Comparison of ENCODE assay signal across 9 cellular contexts in the genomic region with DNA sequence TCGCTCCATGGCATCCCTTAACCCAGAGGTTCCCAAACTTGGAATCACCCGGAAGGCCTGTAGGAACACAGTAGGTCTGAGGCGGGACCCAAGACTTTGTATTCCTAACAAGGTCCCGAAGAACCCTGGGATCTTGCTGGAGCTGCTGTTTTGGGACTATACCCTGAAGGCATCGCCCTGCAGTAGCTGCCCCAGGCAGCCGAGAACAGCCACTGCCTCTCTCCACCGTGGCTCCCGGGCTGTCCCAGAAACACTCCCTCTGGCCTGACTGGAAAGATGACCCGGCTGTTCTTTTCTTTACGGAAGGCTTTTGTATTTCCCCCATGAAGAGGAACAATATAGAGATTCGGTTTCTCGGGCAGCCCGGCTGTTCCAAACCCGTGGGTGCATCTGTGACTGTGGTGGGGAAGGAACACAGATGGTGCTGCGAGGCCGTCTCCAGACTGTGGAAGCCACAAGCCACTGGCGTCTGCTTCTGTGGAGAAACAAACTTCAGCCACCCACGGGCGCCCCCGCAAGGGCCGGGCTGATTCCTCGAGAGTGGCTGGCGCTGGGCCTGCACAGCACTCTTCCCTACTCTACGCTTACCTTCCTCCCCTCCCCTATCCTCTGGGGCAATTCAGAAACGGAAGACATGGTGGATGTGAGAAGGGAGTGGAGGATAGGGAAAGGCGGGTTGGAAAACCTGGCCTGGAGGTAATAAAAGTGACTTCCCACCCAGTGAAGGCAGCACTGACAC. TPM values are rescaled to one million over a fixed set of nuclear protein-coding genes. Genes with fewer than 3 reads are reported as not detected.
A peak's percentile ranks its signal among the peaks of the same experiment; 100 is the strongest.
DNase-seq lines count a peak whose midpoint lies in the region; ATAC-seq and TF ChIP-seq lines count a peak whose summit lies in the region.
"Had no signal": no experiment of that assay in that cellular context is flagged by ENCODE, and none has a peak within 500 bp of the region (broad histone marks: within the 10 kb centered on the region; RNA-seq: fewer than 3 reads in every experiment).

No MANE protein-coding gene starts in this region.

- dilution Hi-C loops in mammary epithelial cell (cut with HindIII; ENCODE audit: low sequenced_read_pairs), result no loop called here

- no peaks in the 10 kb centered on the region for H3K9me3 ChIP-seq in mammary epithelial cell (replicated peaks; ENCODE audit: insufficient read depth, low read length)
- H3K9me3 ChIP-seq in aorta (ENCODE audit: control insufficient read depth, low read length), result no peaks in the 10 kb centered on the region
- H3K9me3 ChIP-seq in PC-9 (ENCODE audit: insufficient read depth, low read depth), result no peaks in the 10 kb centered on the region
- H3K9me3 ChIP-seq: uterus had no signal

- in situ Hi-C loops in mammary epithelial cell (cut with MboI; ENCODE audit: low sequenced_read_pairs in 2 of 2), result no loop called here

- no peaks in the 10 kb centered on the region for H3F3A ChIP-seq in PC-9 (ENCODE audit: insufficient read depth, low read depth)

- no peaks in the 10 kb centered on the region for H3K4me1 ChIP-seq in mammary epithelial cell (ENCODE audit: insufficient read depth, low read length)
- H3K4me1 ChIP-seq in aorta (ENCODE audit: control insufficient read depth in 1 of 2, insufficient read depth in 2 of 2, low read length in 2 of 2), result no peaks in the 10 kb centered on the region
- no peaks in the 10 kb centered on the region for H3K4me1 ChIP-seq in PC-9 (replicated peaks; ENCODE audit: insufficient read depth)
- H3K4me1 ChIP-seq: uterus had no signal

- H3K27ac ChIP-seq in mammary epithelial cell (ENCODE audit: insufficient read depth, low read depth, low read length) (no peak overlapping the region), aorta (ENCODE audit: low read depth in 1 of 2, low read length in 2 of 2) (no peak overlapping the region), PC-9 (no peak overlapping the region)
- H3K27ac ChIP-seq: uterus had no signal

- CTCF ChIA-PET in mammary epithelial cell (lab: Charles Lee; ENCODE audit: low non-redundant PET), result no interaction called here
- CTCF ChIA-PET in PC-9 (lab: Charles Lee), result no interaction called here

- H3K79me2 ChIP-seq in mammary epithelial cell (ENCODE audit: insufficient read depth, low read length), result no peaks in the 10 kb centered on the region
- H3K79me2 ChIP-seq in PC-9 (ENCODE audit: low read depth), result no peaks in the 10 kb centered on the region

- no peak overlapping the region for H3K9ac ChIP-seq in mammary epithelial cell (ENCODE audit: insufficient read depth, low read length)

- BruUV-seq in mammary epithelial cell (replicated peaks; lab: Mats Ljungman, UMichigan), result no TSS peak
- BruUV-seq in PC-9 (replicated peaks; lab: Mats Ljungman, UMichigan), result no TSS peak

- no peaks in the 10 kb centered on the region for H3K36me3 ChIP-seq in mammary epithelial cell (ENCODE audit: insufficient read depth, low read length)
- no peaks in the 10 kb centered on the region for H3K36me3 ChIP-seq in aorta (ENCODE audit: control insufficient read depth in 1 of 2, insufficient read depth in 2 of 2, low read length in 1 of 2)
- no peaks in the 10 kb centered on the region for H3K36me3 ChIP-seq in PC-9 (ENCODE audit: low read depth)
- H3K36me3 ChIP-seq: uterus had no signal

- ATAC-seq in aorta (ENCODE audit: low FRiP score), result peak; percentile 60

- DNase-seq in stimulated activated CD4-positive, alpha-beta T cell treated with anti-CD3 and anti-CD28 coated beads, Interleukin-15, amount 100 ng/mL, for 24 hours, result peak; percentile 13
- DNase-seq in stimulated activated CD4-positive, alpha-beta T cell treated with anti-CD3 and anti-CD28 coated beads, Interleukin-4, amount 100 ng/mL, for 1 hour, result no peak
- DNase-seq in mammary epithelial cell (peak; percentile 57), left kidney (ENCODE audit: low read depth, low spot score) (peak; percentile 93), aorta (peak; percentile 66 to 78), GOT3 (lab: John Stamatoyannopoulos, UW) (no peak), PC-9 (no peak), activated gamma-delta T cell treated with Interleukin-2 at 50 U/mL for 16 hours (no peak)

- H2AFZ ChIP-seq in mammary epithelial cell (ENCODE audit: low read depth, low read length) (peak overlapping the region; percentile 87), PC-9 (no peak overlapping the region)

- H3K27me3 ChIP-seq in mammary epithelial cell (ENCODE audit: insufficient read depth, low read length) (no peaks in the 10 kb centered on the region), aorta (ENCODE audit: control insufficient read depth in 1 of 2, insufficient read depth in 2 of 2, low read length in 1 of 2) (no peaks in the 10 kb centered on the region), PC-9 (ENCODE audit: insufficient read depth, low read depth) (peaks cover 17% of the 10 kb centered on the region)
- H3K27me3 ChIP-seq: uterus had no signal

- H4K20me1 ChIP-seq in mammary epithelial cell (ENCODE audit: insufficient read depth, low read length) (no peaks in the 10 kb centered on the region), PC-9 (ENCODE audit: insufficient read depth) (no peaks in the 10 kb centered on the region)

- intact Hi-C loops in mammary epithelial cell (cut with micrococcal nuclease), result no loop called here
- intact Hi-C loops in aorta (cut with DNase I), result no loop called here
- intact Hi-C loops in PC-9 (cut with micrococcal nuclease; ENCODE audit: unreplicated experiment), result no loop called here

- H3K4me3 ChIP-seq in mammary epithelial cell (replicated peaks in 1 of 3; ENCODE audit: insufficient read depth in 1 of 3, low read depth in 2 of 3, low read length in 3 of 3), result no peak overlapping the region
- no peak overlapping the region for H3K4me3 ChIP-seq in aorta (ENCODE audit: low read length in 2 of 2)
- H3K4me3 ChIP-seq in PC-9, result no peak overlapping the region
- H3K4me3 ChIP-seq: uterus had no signal

- no peaks in the 10 kb centered on the region for H3K9me2 ChIP-seq in PC-9 (ENCODE audit: insufficient read depth)

- 38% methylated on average over 21 of the region's 26 CpGs for WGBS in mammary epithelial cell (ENCODE audit: low coverage, missing lambda C conversion rate)
- WGBS in aorta, 2 donors, result 31 to 32% methylated on average over 26 of the region's 26 CpGs

- peak in 1 of 2 donors; percentile 1 for TF ChIP-seq CTCF in mammary epithelial cell (conservative IDR thresholded peaks at IDR 0.05 in 1 of 2, IDR thresholded peaks at IDR 0.05 in 1 of 2; ENCODE audit: extremely low read depth in 1 of 2, insufficient read depth in 1 of 2, low read depth in 1 of 2, low read length in 2 of 2)
- no peak for TF ChIP-seq CTCF in PC-9 (conservative IDR thresholded peaks at IDR 0.05)

- H3K4me2 ChIP-seq in mammary epithelial cell (ENCODE audit: insufficient read depth, low read depth, low read length) (peak overlapping the region; percentile 50), PC-9 (no peak overlapping the region)

- POLR2A ChIA-PET in PC-9 (lab: Charles Lee; ENCODE audit: unreplicated experiment), result no interaction called here

RNA-seq across cellular contexts. Expression of gene VASH2, which starts 33.8 kb away (rescaled TPM):
- total RNA-seq in mammary epithelial cell (under 1 TPM in 1 of 2 donors, not detected in 1; 0.68 TPM), aorta (1 to 10 TPM in 1 of 2 donors, under 1 TPM in 1; 0.29 to 1.8 TPM), PC-9 (2021) (0.55 TPM in 1 of 2 replicates, not detected in the other)
- polyA plus RNA-seq in mammary epithelial cell (0.17 TPM), aorta (under 1 TPM; 0.26 to 0.38 TPM)
- not detected for polyA minus RNA-seq in mammary epithelial cell

RNA-seq across cellular contexts. Expression of gene FLVCR1, which starts 58.5 kb away (rescaled TPM):
- total RNA-seq in mammary epithelial cell, result 1 to 10 TPM; 8.8 to 9.2 TPM
- polyA plus RNA-seq in mammary epithelial cell, result 3.3 TPM
- 12.2 TPM for polyA minus RNA-seq in mammary epithelial cell
- 1 to 10 TPM; 6.9 to 7.7 TPM for total RNA-seq in aorta
- 1 to 10 TPM; 2.6 to 3.0 TPM for polyA plus RNA-seq in aorta
- 5.5 and 13.1 TPM in 2 replicates for total RNA-seq in PC-9 (2021)

Comparison
In these comparisons a context has a peak if more than half of its experiments do, and no peak if none do; other contexts are left out.
1. DNase-seq: peak in stimulated activated CD4-positive, alpha-beta T cell treated with anti-CD3 and anti-CD28 coated beads, Interleukin-15, amount 100 ng/mL, for 24 hours (single experiment), mammary epithelial cell (single experiment), left kidney (single experiment) and aorta (2 of 2); none in stimulated activated CD4-positive, alpha-beta T cell treated with anti-CD3 and anti-CD28 coated beads, Interleukin-4, amount 100 ng/mL, for 1 hour (single experiment), GOT3 (single experiment), PC-9 (0 of 2) and activated gamma-delta T cell treated with Interleukin-2 at 50 U/mL for 16 hours (single experiment).